1 cellular context compared by ENCODE assay signal in genomic region chr1:108815566-108815965, GRCh38.
TF ChIP-seq lines count a peak whose summit lies in the region.

No MANE protein-coding gene starts in this region.

TF ChIP-seq in endothelial cell of umbilical vein, 7 proteins besides CTCF, POLR2A, EP300 and RAD21:
- TF ChIP-seq POLR2AphosphoS5 (IDR thresholded peaks at IDR 0.05; ENCODE audit: insufficient read depth, low read depth, low read length), result no peak
- no peak for TF ChIP-seq EZH2 (IDR thresholded peaks at IDR 0.05; ENCODE audit: borderline replicate concordance, low read depth, low read length, severe bottlenecking)
- no peak for TF ChIP-seq MAX (IDR thresholded peaks at IDR 0.05; ENCODE audit: insufficient read depth, insufficient read length)
- no peak for TF ChIP-seq JUN (IDR thresholded peaks at IDR 0.05; ENCODE audit: borderline replicate concordance, insufficient read depth, insufficient read length, low read depth)
- no peak for TF ChIP-seq GATA2 (IDR thresholded peaks at IDR 0.05; ENCODE audit: insufficient read depth, insufficient read length, low read depth, low read length)
- no peak for TF ChIP-seq FOS (IDR thresholded peaks at IDR 0.05; ENCODE audit: borderline replicate concordance, insufficient read depth, low read length)
- no peak for TF ChIP-seq MYC (IDR thresholded peaks at IDR 0.05; ENCODE audit: low read depth, low read length)
